Comparison of ENCODE assay signal across 1 cellular context in genomic region chr6:15554728-15555100, GRCh38.
TF ChIP-seq lines count a peak whose summit lies in the region.

No MANE protein-coding gene starts in this region.

TF ChIP-seq in GM23338, 12 proteins besides CTCF, POLR2A, EP300 and RAD21 (continued from another document):
- no peak for TF ChIP-seq ZNF462 (CRISPR knock-in tag; IDR thresholded peaks at IDR 0.05)
- no peak for TF ChIP-seq ZNF114 (CRISPR knock-in tag; IDR thresholded peaks at IDR 0.05)
- no peak for TF ChIP-seq JUNB (IDR thresholded peaks at IDR 0.05; ENCODE audit: unreplicated experiment)
- no peak for TF ChIP-seq EZH2phosphoT487 (IDR thresholded peaks at IDR 0.05; ENCODE audit: unreplicated experiment)
- no peak for TF ChIP-seq ETS1 (IDR thresholded peaks at IDR 0.05)
- no peak for TF ChIP-seq REST (IDR thresholded peaks at IDR 0.05; ENCODE audit: unreplicated experiment)
- TF ChIP-seq ZNF331 (CRISPR knock-in tag; IDR thresholded peaks at IDR 0.05; ENCODE audit: low read depth), result no peak
- no peak for TF ChIP-seq STAT1 (IDR thresholded peaks at IDR 0.05; ENCODE audit: unreplicated experiment)
- TF ChIP-seq NANOG (IDR thresholded peaks at IDR 0.05; ENCODE audit: borderline replicate concordance), result no peak
